Comparison of ENCODE assay signal across 14 cellular contexts in the genomic region with DNA sequence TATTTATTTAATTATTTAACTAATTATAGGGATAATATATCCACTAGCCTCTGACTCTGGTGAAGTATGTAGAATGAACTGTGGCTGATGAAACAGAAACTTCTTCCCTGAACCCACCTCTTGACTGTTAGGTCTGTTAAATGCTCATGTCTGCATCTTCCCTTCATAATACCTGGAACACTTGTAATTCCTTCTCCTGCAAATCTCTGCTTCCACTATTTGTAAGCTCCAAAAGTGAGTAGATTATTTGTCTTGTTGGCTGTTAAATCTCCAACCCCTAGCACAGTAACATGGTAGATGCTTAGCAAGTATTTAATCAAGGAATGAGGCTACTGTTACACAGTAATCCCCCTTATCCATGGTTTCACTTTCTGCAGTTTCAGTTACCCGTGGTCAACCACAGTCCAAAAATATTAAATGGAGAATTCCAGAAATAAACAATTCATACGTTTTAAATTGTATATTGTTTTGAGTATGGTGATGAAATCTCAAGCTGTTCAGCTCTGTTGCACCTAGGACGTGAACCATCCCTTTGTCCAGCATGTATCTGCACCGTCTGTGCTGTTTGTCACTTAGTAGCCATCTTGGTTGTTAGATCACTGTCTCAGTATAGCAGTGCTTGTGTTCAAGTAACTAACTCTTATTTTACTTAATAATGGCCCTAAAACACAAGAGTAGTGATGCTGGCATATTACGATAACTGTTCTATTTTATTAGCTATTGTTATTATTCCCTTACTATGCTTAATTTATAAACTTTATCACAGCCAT. TPM values are rescaled to one million over a fixed set of nuclear protein-coding genes. Genes with fewer than 3 reads are reported as not detected.
DNase-seq lines count a peak whose midpoint lies in the region; ATAC-seq, FAIRE-seq and TF ChIP-seq lines count a peak whose summit lies in the region.
"Had no signal": no experiment of that assay in that cellular context is flagged by ENCODE, and none has a peak within 500 bp of the region (broad histone marks: within the 10 kb centered on the region; RNA-seq: fewer than 3 reads in every experiment).

No MANE protein-coding gene starts in this region.

- WGBS in thyroid gland, 2 donors: 82 to 84% methylated on average over 5 of the region's 5 CpGs

- H4K20me1 ChIP-seq in OCI-LY7 (ENCODE audit: insufficient read depth, low read length): 0 out of 2 replicates have a peak, but pooled peaks cover 3% of the 10 kb centered on the region

- H3K27ac ChIP-seq in OCI-LY7 (ENCODE audit: low read depth, low read length, poor library complexity, severe bottlenecking) (no peak overlapping the region), thyroid gland (no peak overlapping the region), A673 (ENCODE audit: low read depth, low read length, poor library complexity, severe bottlenecking) (no peak overlapping the region)
- H3K27ac ChIP-seq: left ventricle myocardium inferior had no signal

- H3K9me3 ChIP-seq in OCI-LY7 (ENCODE audit: low read length) (peaks cover 4% of the 10 kb centered on the region; the same call in 1 of the 2 replicates), thyroid gland (no peaks in the 10 kb centered on the region), A673 (ENCODE audit: low read depth, low read length, poor library complexity, severe bottlenecking) (no peaks in the 10 kb centered on the region)
- H3K9me3 ChIP-seq: left ventricle myocardium inferior had no signal

- peak; percentile 65 for FAIRE-seq in GM12891 (lab: Jason Lieb, UNC)
- FAIRE-seq: bronchial epithelial cell had no signal

- no peak for TF ChIP-seq CTCF in OCI-LY7 (conservative IDR thresholded peaks at IDR 0.05; ENCODE audit: low read length)
- TF ChIP-seq CTCF in foreskin fibroblast (IDR thresholded peaks at IDR 0.05; ENCODE audit: low read depth, low read length): no peak
- TF ChIP-seq CTCF in thyroid gland (IDR thresholded peaks at IDR 0.05): no peak
- no peak for TF ChIP-seq CTCF in A673 (conservative IDR thresholded peaks at IDR 0.05; ENCODE audit: low read depth, low read length)

- DNase-seq in A172 (ENCODE audit: low spot score): peak; percentile 22
- DNase-seq in GM12891 (ENCODE audit: insufficient read length, low spot score): no peak
- no peak for DNase-seq in OCI-LY7 (ENCODE audit: low spot score)
- DNase-seq in foreskin fibroblast: no peak
- DNase-seq in HPDE6-E6E7 (ENCODE audit: extremely low spot score): no peak
- no peak for DNase-seq in thyroid gland
- DNase-seq in A673 (ENCODE audit: low spot score): no peak
- DNase-seq: activated T-cell treated with anti-CD3 and anti-CD28 coated beads, Interleukin-2, amount 50 U/mL, for 24 hours; HFFc6; left ventricle myocardium inferior; NCI-H1105 treated with DMSO at 0.1 percent for 48 hours; posterior cingulate gyrus had no signal

- POLR2A ChIA-PET in OCI-LY7 (lab: Charles Lee) (interaction anchor here (0.6 to 0.9 kb wide), 4 partner anchors 42 to 368 kb away, joined by 3 to 7 read pairs (median 4); no protein-coding TSS in a partner anchor), A673 (lab: Charles Lee; ENCODE audit: low non-redundant PET) (no interaction called here)

- TF ChIP-seq POLR2A in GM12891 (IDR thresholded peaks at IDR 0.05; ENCODE audit: low read depth, low read length): no peak
- TF ChIP-seq POLR2A in thyroid gland (IDR thresholded peaks at IDR 0.05): no peak

- peak overlapping the region; percentile 28; the same call in 1 of the 2 replicates for H3K4me2 ChIP-seq in OCI-LY7 (ENCODE audit: low read length)

- no TSS peak for BruUV-seq in OCI-LY7 (replicated peaks; lab: Mats Ljungman, UMichigan)
- no TSS peak for BruUV-seq in A673 (replicated peaks; lab: Mats Ljungman, UMichigan)

- H3K4me1 ChIP-seq in OCI-LY7 (ENCODE audit: insufficient read depth, low read length, poor library complexity, severe bottlenecking) (peaks cover 34% of the 10 kb centered on the region), thyroid gland (peaks cover 4 to 8% of the 10 kb centered on the region in 2 donors), A673 (ENCODE audit: insufficient read depth, low read length, poor library complexity, severe bottlenecking) (peaks cover 6% of the 10 kb centered on the region)

- no peaks in the 10 kb centered on the region for H3K9me2 ChIP-seq in OCI-LY7 (ENCODE audit: insufficient read depth, low read length)

- no peak overlapping the region for H3K4me3 ChIP-seq in OCI-LY7 (ENCODE audit: low read depth, low read length, poor library complexity, severe bottlenecking)
- H3K4me3 ChIP-seq in foreskin fibroblast (ENCODE audit: low read depth in 1 of 2, low read length in 2 of 2): peak overlapping the region; percentile 12 to 14
- no peak overlapping the region for H3K4me3 ChIP-seq in thyroid gland (replicated peaks in 1 of 3)
- no peak overlapping the region for H3K4me3 ChIP-seq in A673 (ENCODE audit: low read depth, low read length, poor library complexity, severe bottlenecking)
- H3K4me3 ChIP-seq: left ventricle myocardium inferior had no signal

- intact Hi-C loops in OCI-LY7 (cut with micrococcal nuclease; ENCODE audit: unreplicated experiment) (loop anchor here (5.0 kb wide), 1 partner anchor 338 kb away; a partner anchor contains a TSS), thyroid gland (cut with DNase I) (no loop called here), A673 (cut with micrococcal nuclease; ENCODE audit: unreplicated experiment) (no loop called here)

- H3K79me2 ChIP-seq in OCI-LY7 (ENCODE audit: insufficient read depth, low read depth, low read length): peaks cover 43% of the 10 kb centered on the region

- CTCF ChIA-PET in OCI-LY7 (lab: Charles Lee; ENCODE audit: unreplicated experiment): interaction anchor here (0.6 kb wide), 1 partner anchor 582 kb away, joined by 3 read pairs; no protein-coding TSS in a partner anchor
- CTCF ChIA-PET in A673 (lab: Charles Lee): no interaction called here

- ATAC-seq in GM21381 (IDR thresholded peaks at IDR 0.05; ENCODE audit: unreplicated experiment): no peak

- H2AFZ ChIP-seq in OCI-LY7 (ENCODE audit: low read length): no peak overlapping the region

- H3K36me3 ChIP-seq in OCI-LY7 (ENCODE audit: insufficient read depth, low read length) (peaks cover 3% of the 10 kb centered on the region; the same call in 1 of the 2 replicates), thyroid gland (no peaks in the 10 kb centered on the region), A673 (ENCODE audit: insufficient read depth, low read length, poor library complexity, severe bottlenecking) (no peaks in the 10 kb centered on the region)
- H3K36me3 ChIP-seq: left ventricle myocardium inferior had no signal

- H3K27me3 ChIP-seq in thyroid gland: no peaks in the 10 kb centered on the region
- H3K27me3 ChIP-seq in A673 (replicated peaks; ENCODE audit: insufficient read depth, low read depth, low read length, poor library complexity): no peaks in the 10 kb centered on the region

TF ChIP-seq in GM12891, 5 proteins besides CTCF, POLR2A, EP300 and RAD21:
- TF ChIP-seq SPI1 (IDR thresholded peaks at IDR 0.05; ENCODE audit: low read depth, low read length) (no peak), POLR2AphosphoS5 (IDR thresholded peaks at IDR 0.05; ENCODE audit: low read depth, low read length) (no peak), POU2F2 (IDR thresholded peaks at IDR 0.05; ENCODE audit: low read depth, low read length) (no peak), TAF1 (IDR thresholded peaks at IDR 0.05; ENCODE audit: low read depth, low read length) (no peak), PAX5 (IDR thresholded peaks at IDR 0.05; ENCODE audit: insufficient read depth, low read length, severe bottlenecking) (no peak)

RNA-seq across cellular contexts. Expression of a gene that starts 5.7 kb away (rescaled TPM):
- 7.9 and 17.0 TPM in 2 replicates for total RNA-seq in A172 (2014; rRNA removed; shearing (Covaris generic))
- 2.2 TPM for polyA plus RNA-seq in GM12891 (2012; ENCODE audit: low read depth, missing spikeins)
- 14.2 and 19.2 TPM in 2 replicates for total RNA-seq in OCI-LY7 (2014; rRNA removed; shearing (Covaris generic))
- total RNA-seq in OCI-LY7 (2022): 20.8 and 22.3 TPM in 2 replicates
- 10 to 100 TPM; 15.7 to 26.9 (median 20.0) TPM for total RNA-seq in thyroid gland
- total RNA-seq in A673 (2021): 14.9 and 15.8 TPM in 2 replicates

Comparison
In these comparisons a context has a peak if more than half of its experiments do, and no peak if none do; other contexts are left out.
1. H3K4me3 ChIP-seq: peak in foreskin fibroblast (2 of 2); none in OCI-LY7 (single experiment), thyroid gland (0 of 3) and A673 (single experiment).